In genomic region chr17:56887105-56887504, GRCh38 we compare ENCODE assay signal across 20 cellular contexts.
"Had no signal": no experiment of that assay in that cellular context is flagged by ENCODE, and none has a peak within 500 bp of the region (broad histone marks: within the 10 kb centered on the region; RNA-seq: fewer than 3 reads in every experiment).

No MANE protein-coding gene starts in this region.

- H3K4me3 Mint-ChIP-seq: activated B cell treated with CpG ODN at 0.5 μM for 24 hours; activated naive CD8-positive, alpha-beta T cell treated with anti-CD3 and anti-CD28 coated beads, Interleukin-2, amount 50 U/mL, for 24 hours; activated T-cell treated with anti-CD3 and anti-CD28 coated beads, Interleukin-2, amount 50 U/mL, for 4 hours had no signal

- H3K9me3 ChIP-seq: gastrocnemius medialis, pancreas, vagina had no signal

- H3K4me1 ChIP-seq: gastrocnemius medialis, pancreas, tibial nerve had no signal

- FAIRE-seq: bronchial epithelial cell, pancreas, TTC549 had no signal

- H3K27ac ChIP-seq: gastrocnemius medialis, heart right ventricle, pancreas, tibial nerve, vagina had no signal

- ATAC-seq: activated naive CD8-positive, alpha-beta T cell treated with anti-CD3 and anti-CD28 coated beads, Interleukin-2, amount 50 U/mL, for 24 hours; activated T-cell treated with anti-CD3 and anti-CD28 coated beads, Interleukin-2, amount 50 U/mL, for 4 hours; gastrocnemius medialis; heart right ventricle; left cardiac atrium; naive thymus-derived CD4-positive, alpha-beta T cell had no signal

- H3K27me3 Mint-ChIP-seq: activated B cell treated with CpG ODN at 0.5 μM for 24 hours; activated naive CD8-positive, alpha-beta T cell treated with anti-CD3 and anti-CD28 coated beads, Interleukin-2, amount 50 U/mL, for 24 hours; naive thymus-derived CD4-positive, alpha-beta T cell had no signal

- H3K27ac Mint-ChIP-seq: activated B cell treated with CpG ODN at 0.5 μM for 24 hours; activated naive CD8-positive, alpha-beta T cell treated with anti-CD3 and anti-CD28 coated beads, Interleukin-2, amount 50 U/mL, for 24 hours had no signal

- DNase-seq: activated B cell treated with CpG ODN at 0.5 μM for 24 hours; activated CD4-positive, alpha-beta T cell treated with anti-CD3 and anti-CD28 coated beads, Interleukin-2, amount 50 U/mL, for 48 hours; activated gamma-delta T cell treated with Interleukin-2 at 50 U/mL for 16 hours; activated naive CD8-positive, alpha-beta T cell treated with anti-CD3 and anti-CD28 coated beads, Interleukin-2, amount 50 U/mL, for 24 hours; activated T-cell treated with anti-CD3 and anti-CD28 coated beads, Interleukin-2, amount 50 U/mL, for 4 hours; aorta; gastrocnemius medialis; heart right ventricle; left cardiac atrium; midbrain; naive thymus-derived CD4-positive, alpha-beta T cell; pancreas; stimulated activated naive CD4-positive, alpha-beta T cell; substantia nigra; T-helper 2 cell had no signal

- H3K4me1 Mint-ChIP-seq: activated B cell treated with CpG ODN at 0.5 μM for 24 hours had no signal

- H3K27me3 ChIP-seq: gastrocnemius medialis, heart right ventricle, pancreas, tibial nerve, vagina had no signal

- H3K4me3 ChIP-seq: gastrocnemius medialis, heart right ventricle, lung, pancreas, tibial nerve, vagina had no signal
